In the genomic region with DNA sequence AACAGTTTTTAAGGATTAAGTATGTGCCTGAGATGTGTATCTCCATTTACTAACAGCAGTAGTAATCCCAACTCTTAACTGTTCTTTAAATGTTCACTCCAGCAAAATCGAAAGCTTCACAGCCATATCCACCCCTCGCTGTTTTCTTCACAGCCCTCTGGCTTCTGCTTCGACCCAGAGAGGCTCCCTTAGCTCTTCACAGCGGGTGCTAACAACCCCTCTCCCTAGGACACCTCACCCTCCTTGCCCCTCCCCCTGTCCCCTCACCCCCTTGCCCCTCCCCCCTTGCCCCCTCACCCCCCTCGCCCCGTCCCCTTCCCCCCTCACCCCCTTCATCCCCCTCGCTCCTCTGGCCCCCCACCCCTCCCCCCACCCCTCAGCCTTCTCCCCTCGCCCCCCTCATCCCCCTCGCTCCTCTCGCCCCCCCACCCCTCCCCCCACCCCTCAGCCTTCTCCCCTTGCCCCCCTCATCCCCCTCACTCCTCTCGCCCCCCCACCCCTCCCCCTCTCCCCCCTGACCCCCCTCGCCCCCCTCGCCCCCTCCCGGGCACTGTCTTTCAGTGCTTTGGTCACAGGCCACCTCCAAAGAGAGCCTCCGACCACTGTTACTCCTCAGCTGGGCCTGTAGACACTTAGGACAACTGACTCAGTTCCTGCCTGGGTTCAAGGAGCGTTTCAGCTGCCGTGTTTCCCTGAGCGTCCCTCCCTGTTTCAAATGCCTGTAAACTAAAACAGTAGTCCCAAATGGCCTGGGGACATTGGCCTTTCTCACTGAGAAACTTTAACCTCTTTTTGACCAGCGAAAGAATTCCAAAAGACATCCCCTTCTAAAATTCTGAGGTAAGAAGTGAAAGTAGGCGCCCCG, we compare ENCODE assay signal across 19 cellular contexts. TPM values are rescaled to one million over a fixed set of nuclear protein-coding genes. Genes with fewer than 3 reads are reported as not detected.
DNase-seq lines count a peak whose midpoint lies in the region; TF ChIP-seq lines count a peak whose summit lies in the region.
"Had no signal": no experiment of that assay in that cellular context is flagged by ENCODE, and none has a peak within 500 bp of the region (broad histone marks: within the 10 kb centered on the region; RNA-seq: fewer than 3 reads in every experiment).

No MANE protein-coding gene starts in this region.

- no peak for TF ChIP-seq CTCF in fibroblast of villous mesenchyme (IDR thresholded peaks at IDR 0.05; ENCODE audit: insufficient read depth, low read depth, low read length)
- no peak for TF ChIP-seq CTCF in neural progenitor cell (IDR thresholded peaks at IDR 0.05)
- TF ChIP-seq CTCF in mesothelial cell of epicardium (IDR thresholded peaks at IDR 0.05; ENCODE audit: unreplicated experiment) = no peak

- H3K4me3 ChIP-seq in NT2/D1 (ENCODE audit: insufficient read length, low read depth) = peak overlapping the region; percentile 9
- no peak overlapping the region for H3K4me3 ChIP-seq in fibroblast of villous mesenchyme (ENCODE audit: low read depth, low read length)
- H3K4me3 ChIP-seq in neural progenitor cell = no peak overlapping the region
- H3K4me3 ChIP-seq: stomach, upper lobe of right lung had no signal

- H3K36me3 Mint-ChIP-seq in neural progenitor cell = peaks cover 9% of the 10 kb centered on the region
- H3K36me3 Mint-ChIP-seq in mesothelial cell of epicardium = peaks cover 33% of the 10 kb centered on the region

- peaks cover 9% of the 10 kb centered on the region for H3K27me3 Mint-ChIP-seq in neural progenitor cell (ENCODE audit: insufficient read depth, low read depth)
- no peaks in the 10 kb centered on the region for H3K27me3 Mint-ChIP-seq in mesothelial cell of epicardium (ENCODE audit: low read depth)

- H3K9ac ChIP-seq in NT2/D1 (ENCODE audit: insufficient read length, low read depth) (peak overlapping the region; percentile 59), neural progenitor cell (no peak overlapping the region)
- H3K9ac ChIP-seq: parathyroid adenoma had no signal

- peak overlapping the region; percentile 32 for H3K27ac ChIP-seq in neural progenitor cell
- H3K27ac ChIP-seq: parathyroid adenoma, upper lobe of right lung had no signal

- no peak overlapping the region for H2AFZ ChIP-seq in neural progenitor cell (replicated peaks)
- H2AFZ ChIP-seq: parathyroid adenoma had no signal

- peaks cover 17% of the 10 kb centered on the region for H3K4me1 ChIP-seq in NT2/D1 (ENCODE audit: insufficient read depth, insufficient read length)
- peaks cover 17% of the 10 kb centered on the region for H3K4me1 ChIP-seq in neural progenitor cell
- H3K4me1 ChIP-seq: stomach, upper lobe of right lung had no signal

- H3K4me3 Mint-ChIP-seq in neural progenitor cell (no peak overlapping the region), mesothelial cell of epicardium (no peak overlapping the region)

- no peaks in the 10 kb centered on the region for H3K27me3 ChIP-seq in NT2/D1 (ENCODE audit: insufficient read depth, insufficient read length)
- no peaks in the 10 kb centered on the region for H3K27me3 ChIP-seq in neural progenitor cell
- H3K27me3 ChIP-seq: stomach, upper lobe of right lung had no signal

- H3K36me3 ChIP-seq in NT2/D1 (ENCODE audit: insufficient read depth, insufficient read length, low read length) (peaks cover 14% of the 10 kb centered on the region), neural progenitor cell (peaks cover under 1% of the 10 kb centered on the region)

- H3K79me2 ChIP-seq in neural progenitor cell (ENCODE audit: low read depth) = no peaks in the 10 kb centered on the region
- H3K79me2 ChIP-seq: parathyroid adenoma had no signal

- H3F3A ChIP-seq in neural progenitor cell (ENCODE audit: low read depth) = peaks cover 8% of the 10 kb centered on the region

- H3K9me3 Mint-ChIP-seq in neural progenitor cell (no peaks in the 10 kb centered on the region), mesothelial cell of epicardium (no peaks in the 10 kb centered on the region)

- peaks cover 33% of the 10 kb centered on the region for H3K4me1 Mint-ChIP-seq in neural progenitor cell
- peaks cover 5% of the 10 kb centered on the region for H3K4me1 Mint-ChIP-seq in mesothelial cell of epicardium

- DNase-seq in GM19238 (ENCODE audit: insufficient read length, low spot score) (peak; percentile 53), NT2/D1 (ENCODE audit: low read depth, low spot score) (peak; percentile 3), fibroblast of villous mesenchyme (ENCODE audit: low read depth) (peak; percentile 13), neural progenitor cell (ENCODE audit: low spot score) (peak; percentile 45), mesothelial cell of epicardium (ENCODE audit: low spot score in 2 of 2, unreplicated experiment in 2 of 2) (no peak), NCI-H526 (lab: John Stamatoyannopoulos, UW) (no peak), ecto neural progenitor cell (ENCODE audit: low spot score) (no peak), globus pallidus (ENCODE audit: low spot score) (no peak)
- DNase-seq: activated CD4-positive, alpha-beta T cell treated with anti-CD3 and anti-CD28 coated beads for 48 hours; activated naive CD4-positive, alpha-beta T cell treated with Interleukin-2 at 50 U/mL for 16 hours; COR-L47; cortex of kidney; hippocampal formation; NCI-H1092 treated with DMSO at 0.1 percent for 48 hours; NCI-H2081; stimulated activated CD4-positive, alpha-beta T cell treated with anti-CD3 and anti-CD28 coated beads, Interleukin-1b, Interleukin-23, amount 100 ng/mL, for 48 hours; stomach; upper lobe of right lung had no signal

- H3K27ac Mint-ChIP-seq in neural progenitor cell (peak overlapping the region; percentile 63), mesothelial cell of epicardium (no peak overlapping the region)

- no peaks in the 10 kb centered on the region for H3K9me3 ChIP-seq in NT2/D1 (ENCODE audit: insufficient read depth, low read length)
- no peaks in the 10 kb centered on the region for H3K9me3 ChIP-seq in neural progenitor cell (ENCODE audit: low read depth)
- H3K9me3 ChIP-seq: stomach, upper lobe of right lung had no signal

- H3K4me2 ChIP-seq in neural progenitor cell = peak overlapping the region; percentile 52

- H4K20me1 ChIP-seq in neural progenitor cell (ENCODE audit: low read depth) = no peaks in the 10 kb centered on the region

RNA-seq across cellular contexts. Expression of a gene that starts 46.0 kb away (rescaled TPM):
- total RNA-seq in fibroblast of villous mesenchyme (336 and 518 TPM in 2 replicates), neural progenitor cell (ENCODE audit: low replicate concordance) (237 and 309 TPM in 2 replicates), mesothelial cell of epicardium (460 to 515 TPM (median 465 TPM) in 3 replicates)

Comparison
In these comparisons a context has a peak if more than half of its experiments do, and no peak if none do; other contexts are left out.
1. DNase-seq: peak in GM19238 (single experiment), NT2/D1 (single experiment), fibroblast of villous mesenchyme (single experiment) and neural progenitor cell (single experiment); none in mesothelial cell of epicardium (0 of 2), NCI-H526 (0 of 2), ecto neural progenitor cell (single experiment) and globus pallidus (single experiment).